In the genomic region with DNA sequence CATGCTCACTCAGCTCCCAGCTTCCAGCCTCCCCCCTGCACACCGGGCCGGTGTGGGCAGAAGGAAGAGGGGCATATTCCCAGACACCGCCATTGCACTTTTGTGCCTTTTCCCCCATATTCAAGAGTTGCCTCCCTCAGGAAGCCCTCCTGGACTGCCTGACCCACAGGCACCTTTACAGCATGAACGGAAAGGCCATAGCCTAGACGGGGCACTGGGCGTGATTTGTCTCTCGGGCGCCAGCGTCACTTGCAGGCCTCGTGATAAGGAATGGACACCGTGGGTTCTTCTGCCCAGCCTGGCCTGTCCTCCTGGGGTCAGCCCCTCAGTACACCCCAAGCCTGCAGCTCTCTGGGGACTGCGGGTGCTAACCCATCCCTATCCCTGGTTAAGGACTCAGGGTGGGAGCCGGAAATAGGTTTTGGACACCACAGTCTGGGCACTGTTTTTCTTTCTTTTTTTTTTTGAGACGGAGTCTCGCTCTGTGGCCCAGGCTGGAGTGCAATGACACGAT, we compare ENCODE assay signal across 5 cellular contexts. TPM values are rescaled to one million over a fixed set of nuclear protein-coding genes. Genes with fewer than 3 reads are reported as not detected.
A peak's percentile ranks its signal among the peaks of the same experiment; 100 is the strongest.
DNase-seq lines count a peak whose midpoint lies in the region; ATAC-seq and TF ChIP-seq lines count a peak whose summit lies in the region.

No MANE protein-coding gene starts in this region.

- TF ChIP-seq EP300 in suprapubic skin (IDR thresholded peaks at IDR 0.05) = no peak

- H3K79me2 ChIP-seq in PC-9 (ENCODE audit: low read depth) = peaks cover 38% of the 10 kb centered on the region

- H3K36me3 ChIP-seq in PC-9 (ENCODE audit: low read depth) (no peaks in the 10 kb centered on the region), suprapubic skin (peaks cover 22% of the 10 kb centered on the region)

- peaks cover 23% of the 10 kb centered on the region for H3F3A ChIP-seq in PC-9 (ENCODE audit: insufficient read depth, low read depth)

- no peak for ATAC-seq in HG03460 (IDR thresholded peaks at IDR 0.05; ENCODE audit: unreplicated experiment)

- H3K9me3 ChIP-seq in PC-9 (ENCODE audit: insufficient read depth, low read depth) (no peaks in the 10 kb centered on the region), suprapubic skin (no peaks in the 10 kb centered on the region)

- no TSS peak for BruUV-seq in PC-9 (replicated peaks; lab: Mats Ljungman, UMichigan)

- peak overlapping the region; percentile 92 for H3K4me3 ChIP-seq in PC-9
- peak overlapping the region; percentile 78 for H3K4me3 ChIP-seq in fibroblast of the aortic adventitia (ENCODE audit: low read depth, low read length)
- peak overlapping the region; percentile 70 for H3K4me3 ChIP-seq in suprapubic skin

- CTCF ChIA-PET in PC-9 (lab: Charles Lee) = interaction anchor here (0.6 to 0.7 kb wide), 2 partner anchors 90 to 413 kb away, joined by 3 to 7 read pairs; no protein-coding TSS in a partner anchor

- DNase-seq in PC-9 (no peak), fibroblast of the aortic adventitia (ENCODE audit: low read depth) (no peak), suprapubic skin (ENCODE audit: low spot score in 2 of 2) (no peak), NCI-H1092 (lab: John Stamatoyannopoulos, UW) (no peak)

- 0 out of 2 replicates have a peak overlapping the region, but pooled peaks have one; percentile 64 for H2AFZ ChIP-seq in PC-9

- H3K27me3 ChIP-seq in PC-9 (ENCODE audit: insufficient read depth, low read depth) (no peaks in the 10 kb centered on the region), suprapubic skin (no peaks in the 10 kb centered on the region)

- peak overlapping the region; percentile 78 for H3K4me2 ChIP-seq in PC-9

- H3K27ac ChIP-seq in PC-9 = peak overlapping the region; percentile 73
- peak overlapping the region; percentile 85 for H3K27ac ChIP-seq in suprapubic skin

- no peak for TF ChIP-seq POLR2A in suprapubic skin (IDR thresholded peaks at IDR 0.05)

- 15% methylated on average over 16 of the region's 16 CpGs for WGBS in suprapubic skin

- H3K4me1 ChIP-seq in PC-9 (replicated peaks; ENCODE audit: insufficient read depth) (peaks cover 26% of the 10 kb centered on the region), suprapubic skin (peaks cover 40% of the 10 kb centered on the region)

- peaks cover 14% of the 10 kb centered on the region; the same call in 1 of the 2 replicates for H4K20me1 ChIP-seq in PC-9 (ENCODE audit: insufficient read depth)

- TF ChIP-seq CTCF in PC-9 (conservative IDR thresholded peaks at IDR 0.05) (no peak), fibroblast of the aortic adventitia (IDR thresholded peaks at IDR 0.05; ENCODE audit: insufficient read depth, low read length) (no peak), suprapubic skin (IDR thresholded peaks at IDR 0.05) (no peak)

- POLR2A ChIA-PET in PC-9 (lab: Charles Lee; ENCODE audit: unreplicated experiment) = no interaction called here

- intact Hi-C loops in PC-9 (cut with micrococcal nuclease; ENCODE audit: unreplicated experiment) = loop anchor here (5.0 to 10.0 kb wide), 3 partner anchors 51 to 191 kb away; no protein-coding TSS in a partner anchor

- H3K9me2 ChIP-seq in PC-9 (ENCODE audit: insufficient read depth) = no peaks in the 10 kb centered on the region

RNA-seq across cellular contexts. Expression of gene UQCR11, which starts 0.9 kb away (rescaled TPM):
- 196 and 275 TPM in 2 replicates for total RNA-seq in PC-9 (2021)
- 28.9 and 37.6 TPM in 2 replicates for total RNA-seq in fibroblast of the aortic adventitia (ENCODE audit: low replicate concordance)
- total RNA-seq in suprapubic skin = 10 to 100 TPM; 33.4 to 73.1 (median 59.4) TPM

RNA-seq across cellular contexts. Expression of gene MBD3, which starts 13.5 kb away (rescaled TPM):
- total RNA-seq in PC-9 (2021) (129 and 143 TPM in 2 replicates), fibroblast of the aortic adventitia (ENCODE audit: low replicate concordance) (66.3 and 77.3 TPM in 2 replicates), suprapubic skin (10 to 100 TPM; 53.2 to 87.9 (median 69.0) TPM)

RNA-seq across cellular contexts. Expression of gene MEX3D, which starts 38.1 kb away (rescaled TPM):
- total RNA-seq in PC-9 (2021) (55.6 and 63.7 TPM in 2 replicates), fibroblast of the aortic adventitia (ENCODE audit: low replicate concordance) (19.0 and 27.6 TPM in 2 replicates), suprapubic skin (10 to 100 TPM; 20.1 to 36.4 (median 26.9) TPM)

RNA-seq across cellular contexts. Expression of gene TCF3, which starts 46.2 kb away (rescaled TPM):
- total RNA-seq in PC-9 (2021) (86.6 and 98.0 TPM in 2 replicates), fibroblast of the aortic adventitia (ENCODE audit: low replicate concordance) (27.0 and 74.2 TPM in 2 replicates), suprapubic skin (10 to 100 TPM; 57.2 to 80.9 (median 68.7) TPM)
